8 cellular contexts compared by ENCODE assay signal in the genomic region with DNA sequence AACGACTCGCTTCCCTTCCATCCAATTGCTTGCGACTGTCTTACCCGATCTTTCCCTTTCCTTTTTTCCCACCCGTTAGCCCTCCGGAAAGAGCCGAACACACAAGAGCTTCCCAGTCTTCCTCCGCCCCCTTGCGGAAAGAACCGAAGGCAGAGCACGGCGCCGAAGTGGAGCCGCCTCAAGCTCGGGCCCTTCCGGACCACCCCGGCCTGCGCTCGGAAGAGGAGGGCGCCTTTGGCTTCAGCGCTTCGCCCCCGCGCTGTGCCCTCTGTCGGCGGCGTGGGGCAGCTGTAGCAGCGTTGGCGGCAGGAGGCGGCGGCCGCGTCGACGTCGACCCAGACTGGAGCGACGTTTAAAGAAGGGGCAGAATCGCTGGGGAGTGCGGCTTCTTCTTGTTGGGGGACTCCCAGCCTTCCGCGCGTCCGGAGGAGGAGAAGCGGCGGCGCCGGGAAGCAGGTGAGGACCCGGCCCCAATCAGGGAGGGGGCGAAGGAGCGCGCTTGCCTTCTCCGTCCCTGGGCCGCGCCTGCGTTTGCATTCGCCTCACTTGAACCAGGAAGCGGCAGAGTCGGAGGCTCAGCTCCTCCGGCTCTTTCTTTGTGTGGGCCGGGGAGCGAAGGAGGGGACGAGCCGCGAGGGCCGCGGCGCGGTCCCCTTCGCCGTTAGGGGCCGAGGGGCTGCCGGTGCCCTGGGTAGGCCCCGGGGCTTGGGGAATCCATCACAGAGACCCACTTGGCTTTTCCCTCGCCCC. TPM values are rescaled to one million over a fixed set of nuclear protein-coding genes. Genes with fewer than 3 reads are reported as not detected.
A peak's percentile ranks its signal among the peaks of the same experiment; 100 is the strongest.
DNase-seq lines count a peak whose midpoint lies in the region; ATAC-seq and TF ChIP-seq lines count a peak whose summit lies in the region.

A gene with protein sequence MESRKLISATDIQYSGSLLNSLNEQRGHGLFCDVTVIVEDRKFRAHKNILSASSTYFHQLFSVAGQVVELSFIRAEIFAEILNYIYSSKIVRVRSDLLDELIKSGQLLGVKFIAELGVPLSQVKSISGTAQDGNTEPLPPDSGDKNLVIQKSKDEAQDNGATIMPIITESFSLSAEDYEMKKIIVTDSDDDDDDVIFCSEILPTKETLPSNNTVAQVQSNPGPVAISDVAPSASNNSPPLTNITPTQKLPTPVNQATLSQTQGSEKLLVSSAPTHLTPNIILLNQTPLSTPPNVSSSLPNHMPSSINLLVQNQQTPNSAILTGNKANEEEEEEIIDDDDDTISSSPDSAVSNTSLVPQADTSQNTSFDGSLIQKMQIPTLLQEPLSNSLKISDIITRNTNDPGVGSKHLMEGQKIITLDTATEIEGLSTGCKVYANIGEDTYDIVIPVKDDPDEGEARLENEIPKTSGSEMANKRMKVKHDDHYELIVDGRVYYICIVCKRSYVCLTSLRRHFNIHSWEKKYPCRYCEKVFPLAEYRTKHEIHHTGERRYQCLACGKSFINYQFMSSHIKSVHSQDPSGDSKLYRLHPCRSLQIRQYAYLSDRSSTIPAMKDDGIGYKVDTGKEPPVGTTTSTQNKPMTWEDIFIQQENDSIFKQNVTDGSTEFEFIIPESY (plus strand): TSS at position 291 of the 750 bp plus-strand sequence. CDS start 2,604 bp downstream, outside the sequence.

- H2AFZ ChIP-seq in OCI-LY1 (ENCODE audit: low read length), result peak within 1 kb of the TSS; percentile 63; the same call in 1 of the 2 replicates

- peaks cover 10% of the 10 kb centered on the region for H3K4me1 ChIP-seq in OCI-LY1 (ENCODE audit: insufficient read depth, low read length, severe bottlenecking)

- peak within 1 kb of the TSS; percentile 95 for H3K4me3 ChIP-seq in OCI-LY1 (ENCODE audit: low read depth, low read length, poor library complexity, severe bottlenecking)

- H3K27ac ChIP-seq in OCI-LY1 (ENCODE audit: low read depth, low read length, poor library complexity, severe bottlenecking), result peak within 1 kb of the TSS; percentile 76

- TF ChIP-seq CTCF in OCI-LY1 (IDR thresholded peaks at IDR 0.05; ENCODE audit: low read length) (peak; percentile 55), endothelial cell (IDR thresholded peaks at IDR 0.05; ENCODE audit: unreplicated experiment) (peak; percentile 49)

- peak within 1 kb of the TSS; percentile 88 for H3K27ac Mint-ChIP-seq in endothelial cell (ENCODE audit: unreplicated experiment)

- no peaks in the 10 kb centered on the region for H4K20me1 ChIP-seq in OCI-LY1 (ENCODE audit: insufficient read depth, low read length)

- H3K27me3 Mint-ChIP-seq in endothelial cell (ENCODE audit: unreplicated experiment), result peaks cover 3% of the 10 kb centered on the region

- DNase-seq in DMS 273 treated with DMSO at 0.1 percent for 48 hours (lab: John Stamatoyannopoulos, UW), result peak; percentile 90
- DNase-seq in HuH-7 (ENCODE audit: low spot score), result peak; percentile 65
- peak; percentile 85 for DNase-seq in activated CD8-positive, alpha-beta memory T cell treated with anti-CD3 and anti-CD28 coated beads, Interleukin-2, amount 50 U/mL, for 48 hours
- peak; percentile 88 for DNase-seq in endothelial cell (ENCODE audit: low spot score)
- DNase-seq in midbrain (lab: John Stamatoyannopoulos, UW), result peak; percentile 89
- peak; percentile 59 to 70 for DNase-seq in stimulated activated CD8-positive, alpha-beta memory T cell treated with anti-CD3 and anti-CD28 coated beads, Interleukin-2, amount 100 ng/mL, for 1 hour (ENCODE audit: low read depth in 2 of 2)

- H3K9me2 ChIP-seq in OCI-LY1 (ENCODE audit: low read depth, low read length), result no peaks in the 10 kb centered on the region

- H3K79me2 ChIP-seq in OCI-LY1 (ENCODE audit: insufficient read depth, low read length), result peaks cover 21% of the 10 kb centered on the region

- H3K9me3 Mint-ChIP-seq in endothelial cell (ENCODE audit: unreplicated experiment), result no peaks in the 10 kb centered on the region

- no peaks in the 10 kb centered on the region for H3K27me3 ChIP-seq in OCI-LY1 (ENCODE audit: insufficient read depth, low read length)

- peaks cover 3% of the 10 kb centered on the region for H3K36me3 Mint-ChIP-seq in endothelial cell (ENCODE audit: low read depth, unreplicated experiment)

- peak within 1 kb of the TSS; percentile 93 for H3K9ac ChIP-seq in OCI-LY1 (ENCODE audit: low read length)

- H3K4me1 Mint-ChIP-seq in endothelial cell (ENCODE audit: unreplicated experiment), result peaks cover 9% of the 10 kb centered on the region

- H3K4me3 Mint-ChIP-seq in endothelial cell (ENCODE audit: unreplicated experiment), result peak within 1 kb of the TSS; percentile 98

- no peaks in the 10 kb centered on the region for H3F3A ChIP-seq in OCI-LY1 (ENCODE audit: insufficient read depth, low read length)

- peak; percentile 97 for ATAC-seq in GM21515 (IDR thresholded peaks at IDR 0.05; ENCODE audit: unreplicated experiment)

- H3K9me3 ChIP-seq in OCI-LY1 (ENCODE audit: low read length), result no peaks in the 10 kb centered on the region

- H3K4me2 ChIP-seq in OCI-LY1 (ENCODE audit: low read length), result peak within 1 kb of the TSS; percentile 93

- peaks cover 31% of the 10 kb centered on the region for H3K36me3 ChIP-seq in OCI-LY1 (ENCODE audit: insufficient read depth, low read length)

RNA-seq across cellular contexts. Expression of the gene that starts here (rescaled TPM):
- total RNA-seq in endothelial cell (ENCODE audit: unreplicated experiment), result 21.0 TPM

Comparison
In these comparisons a context has a peak if more than half of its experiments do, and no peak if none do; other contexts are left out.
1. Peak in every context shown above with its lines: DNase-seq, ATAC-seq, H3K4me3 ChIP-seq and H3K27ac ChIP-seq.